Comparison of ENCODE assay signal across 21 cellular contexts in the genomic region with DNA sequence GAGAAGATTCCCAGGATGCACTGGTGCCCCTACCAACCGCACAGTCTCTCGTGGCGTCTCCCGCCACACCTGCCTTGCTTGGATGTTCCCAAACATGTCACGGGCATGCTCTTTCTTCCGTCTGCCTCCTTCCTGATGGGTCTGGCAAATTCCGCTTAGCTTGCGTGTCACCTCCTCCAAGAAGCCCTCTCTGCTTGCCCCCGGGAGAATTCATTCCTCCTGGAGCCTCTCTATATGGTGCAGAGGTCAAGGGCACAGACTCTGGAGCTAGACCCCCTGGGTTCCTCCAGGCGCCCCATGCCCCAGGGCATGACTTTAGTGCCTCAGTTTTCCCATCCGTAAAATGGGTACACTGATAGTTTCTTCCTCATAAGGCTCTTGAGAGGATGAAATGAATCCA. TPM values are rescaled to one million over a fixed set of nuclear protein-coding genes. Genes with fewer than 3 reads are reported as not detected.
DNase-seq lines count a peak whose midpoint lies in the region; ATAC-seq, FAIRE-seq and TF ChIP-seq lines count a peak whose summit lies in the region.
"Had no signal": no experiment of that assay in that cellular context is flagged by ENCODE, and none has a peak within 500 bp of the region (broad histone marks: within the 10 kb centered on the region; RNA-seq: fewer than 3 reads in every experiment).

No MANE protein-coding gene starts in this region.

- H3K27me3 ChIP-seq in CD4-positive, alpha-beta memory T cell (ENCODE audit: insufficient read depth, low read length) = no peaks in the 10 kb centered on the region

- no peak for TF ChIP-seq POLR2A in A549 (IDR thresholded peaks at IDR 0.05; ENCODE audit: low read length)

- ATAC-seq in A549 (no peak), omental fat pad (ENCODE audit: low FRiP score) (no peak)
- ATAC-seq in naive thymus-derived CD8-positive, alpha-beta T cell = no peak
- ATAC-seq in activated CD4-positive, alpha-beta T cell treated with anti-CD3 and anti-CD28 coated beads for 36 hours = no peak
- ATAC-seq: HCT116 had no signal

- no peak for TF ChIP-seq EP300 in A549 (IDR thresholded peaks at IDR 0.05)

- 87% methylated on average over 11 of the region's 11 CpGs for WGBS in A549 (ENCODE audit: missing lambda C conversion rate)

- intact Hi-C loops in CD4-positive, alpha-beta memory T cell (cut with micrococcal nuclease) = no loop called here
- intact Hi-C loops in activated CD4-positive, alpha-beta T cell treated with anti-CD3 and anti-CD28 coated beads for 36 hours (cut with DNase I, micrococcal nuclease) = no loop called here

- CTCF ChIA-PET in A549 (lab: Yijun Ruan, JAX) = no interaction called here
- CTCF ChIA-PET in CD4-positive, alpha-beta memory T cell (lab: Charles Lee; ENCODE audit: partially characterized antibody) = no interaction called here
- CTCF ChIA-PET in activated CD4-positive, alpha-beta T cell treated with anti-CD3 and anti-CD28 coated beads for 36 hours (lab: Charles Lee) = no interaction called here

- POLR2A ChIA-PET in A549 (lab: Yijun Ruan, JAX) = no interaction called here
- POLR2A ChIA-PET in CD4-positive, alpha-beta memory T cell (lab: Charles Lee; ENCODE audit: partially characterized antibody) = interaction anchor here (0.9 kb wide), 1 partner anchor 20 kb away, joined by 4 read pairs; no protein-coding TSS in a partner anchor
- POLR2A ChIA-PET in naive thymus-derived CD8-positive, alpha-beta T cell (lab: Charles Lee) = interaction anchor here (1.3 kb wide), 1 partner anchor 18 kb away, joined by 5 read pairs; no protein-coding TSS in a partner anchor
- POLR2A ChIA-PET in activated CD4-positive, alpha-beta T cell treated with anti-CD3 and anti-CD28 coated beads for 36 hours (lab: Charles Lee) = no interaction called here

- H3K9me3 ChIP-seq in A549 = no peaks in the 10 kb centered on the region
- no peaks in the 10 kb centered on the region for H3K9me3 ChIP-seq in CD4-positive, alpha-beta memory T cell (ENCODE audit: control insufficient read depth in 1 of 2, low read length in 2 of 2)

- H3K4me2 ChIP-seq in A549 = no peak overlapping the region; the same call in 2 of the 3 replicates

- peaks cover 0 to 2% (median 0%) of the 10 kb centered on the region in 8 donors for H3K9me3 Mint-ChIP-seq in CD4-positive, alpha-beta memory T cell
- H3K9me3 Mint-ChIP-seq in activated naive CD8-positive, alpha-beta T cell treated with anti-CD3 and anti-CD28 coated beads for 36 hours = no peaks in the 10 kb centered on the region
- no peaks in the 10 kb centered on the region for H3K9me3 Mint-ChIP-seq in naive thymus-derived CD8-positive, alpha-beta T cell
- no peaks in the 10 kb centered on the region for H3K9me3 Mint-ChIP-seq in activated CD4-positive, alpha-beta T cell treated with anti-CD3 and anti-CD28 coated beads for 36 hours (ENCODE audit: low read depth)
- H3K9me3 Mint-ChIP-seq: activated naive CD8-positive, alpha-beta T cell treated with anti-CD3 and anti-CD28 coated beads, Interleukin-2, amount 10 ng/mL, durations not matched to agents 7 days and 5 days; dendritic cell treated with granulocyte-macrophage colony-stimulating factor and Interleukin-4, amounts not matched to agents 40 ng/mL and 50 ng/mL, for 4 days had no signal

- H3K4me1 Mint-ChIP-seq in CD4-positive, alpha-beta memory T cell = peaks cover 37 to 86% (median 64%) of the 10 kb centered on the region in 4 donors
- H3K4me1 Mint-ChIP-seq in activated naive CD8-positive, alpha-beta T cell treated with anti-CD3 and anti-CD28 coated beads for 36 hours = peaks cover 59% of the 10 kb centered on the region
- peaks cover 43 to 88% (median 81%) of the 10 kb centered on the region in 4 donors for H3K4me1 Mint-ChIP-seq in naive thymus-derived CD8-positive, alpha-beta T cell
- peaks cover 65% of the 10 kb centered on the region for H3K4me1 Mint-ChIP-seq in activated CD4-positive, alpha-beta T cell treated with anti-CD3 and anti-CD28 coated beads for 36 hours

- peak overlapping the region; percentile 61 to 90 (median 81) for H3K27ac Mint-ChIP-seq in CD4-positive, alpha-beta memory T cell
- H3K27ac Mint-ChIP-seq in activated naive CD8-positive, alpha-beta T cell treated with anti-CD3 and anti-CD28 coated beads for 36 hours = peak overlapping the region; percentile 74
- H3K27ac Mint-ChIP-seq in naive thymus-derived CD8-positive, alpha-beta T cell = peak overlapping the region; percentile 85 to 98 (median 92)
- H3K27ac Mint-ChIP-seq in activated CD4-positive, alpha-beta T cell treated with anti-CD3 and anti-CD28 coated beads for 36 hours = no peak overlapping the region
- H3K27ac Mint-ChIP-seq: activated naive CD8-positive, alpha-beta T cell treated with anti-CD3 and anti-CD28 coated beads, Interleukin-2, amount 10 ng/mL, durations not matched to agents 7 days and 5 days; dendritic cell treated with granulocyte-macrophage colony-stimulating factor and Interleukin-4, amounts not matched to agents 40 ng/mL and 50 ng/mL, for 4 days had no signal

- FAIRE-seq in A549 (lab: Jason Lieb, UNC) = no peak
- FAIRE-seq: frontal cortex, GM12891, urothelium cell line had no signal

- peak overlapping the region in 1 of 2 experiments; percentile 32; a peak in 3 of 6 replicates for H3K27ac ChIP-seq in A549
- H3K27ac ChIP-seq in CD4-positive, alpha-beta memory T cell (ENCODE audit: low read depth, low read length) = no peak overlapping the region
- H3K27ac ChIP-seq: WERI-Rb-1 had no signal

- peaks cover 8% of the 10 kb centered on the region for H3K36me3 ChIP-seq in CD4-positive, alpha-beta memory T cell (ENCODE audit: insufficient read depth, low read length)
- H3K36me3 ChIP-seq: WERI-Rb-1 had no signal

- DNase-seq in A549 (ENCODE audit: low read depth in 1 of 2, low spot score in 1 of 2) = no peak
- no peak for DNase-seq in CD4-positive, alpha-beta memory T cell
- no peak for DNase-seq in activated naive CD8-positive, alpha-beta T cell treated with anti-CD3 and anti-CD28 coated beads for 36 hours
- no peak for DNase-seq in naive thymus-derived CD8-positive, alpha-beta T cell
- no peak for DNase-seq in NAMALWA (ENCODE audit: low spot score)
- DNase-seq in omental fat pad (ENCODE audit: low spot score) = no peak
- no peak for DNase-seq in activated CD4-positive, alpha-beta T cell treated with anti-CD3 and anti-CD28 coated beads for 36 hours
- DNase-seq: activated naive CD8-positive, alpha-beta T cell treated with anti-CD3 and anti-CD28 coated beads, Interleukin-2, amount 10 ng/mL, durations not matched to agents 7 days and 5 days; GDM1; KBM-7; mesendoderm; MV-4-11; NCI-H2029 treated with DMSO at 0.1 percent for 48 hours; NCI-H510A; nucleus accumbens; WERI-Rb-1 had no signal

- H3K36me3 Mint-ChIP-seq in CD4-positive, alpha-beta memory T cell = peaks cover 30 to 49% of the 10 kb centered on the region in 2 donors
- peaks cover 40% of the 10 kb centered on the region for H3K36me3 Mint-ChIP-seq in activated naive CD8-positive, alpha-beta T cell treated with anti-CD3 and anti-CD28 coated beads for 36 hours
- peaks cover 5 to 54% (median 20%) of the 10 kb centered on the region in 3 donors for H3K36me3 Mint-ChIP-seq in naive thymus-derived CD8-positive, alpha-beta T cell
- peaks cover 25% of the 10 kb centered on the region for H3K36me3 Mint-ChIP-seq in activated CD4-positive, alpha-beta T cell treated with anti-CD3 and anti-CD28 coated beads for 36 hours (ENCODE audit: low read depth)

- H3K4me3 ChIP-seq in A549 = no peak overlapping the region
- no peak overlapping the region for H3K4me3 ChIP-seq in CD4-positive, alpha-beta memory T cell (ENCODE audit: low read length in 2 of 2)

- H3K4me1 ChIP-seq in A549 = peaks cover 62% of the 10 kb centered on the region
- peaks cover 53% of the 10 kb centered on the region for H3K4me1 ChIP-seq in CD4-positive, alpha-beta memory T cell (ENCODE audit: insufficient read depth, low read length)

- TF ChIP-seq CTCF in A549 (IDR thresholded peaks at IDR 0.05) (no peak), omental fat pad (IDR thresholded peaks at IDR 0.05) (no peak)

- no peaks in the 10 kb centered on the region for H3K27me3 Mint-ChIP-seq in CD4-positive, alpha-beta memory T cell
- H3K27me3 Mint-ChIP-seq in activated naive CD8-positive, alpha-beta T cell treated with anti-CD3 and anti-CD28 coated beads for 36 hours = no peaks in the 10 kb centered on the region
- no peaks in the 10 kb centered on the region for H3K27me3 Mint-ChIP-seq in naive thymus-derived CD8-positive, alpha-beta T cell
- no peaks in the 10 kb centered on the region for H3K27me3 Mint-ChIP-seq in activated CD4-positive, alpha-beta T cell treated with anti-CD3 and anti-CD28 coated beads for 36 hours
- H3K27me3 Mint-ChIP-seq: activated naive CD8-positive, alpha-beta T cell treated with anti-CD3 and anti-CD28 coated beads, Interleukin-2, amount 10 ng/mL, durations not matched to agents 7 days and 5 days had no signal

- no peak for TF ChIP-seq RAD21 in A549 (conservative IDR thresholded peaks at IDR 0.05 in 1 of 2, IDR thresholded peaks at IDR 0.05 in 1 of 2)

- peak overlapping the region in 2 of 8 donors; percentile 50 to 52 for H3K4me3 Mint-ChIP-seq in CD4-positive, alpha-beta memory T cell
- no peak overlapping the region for H3K4me3 Mint-ChIP-seq in activated naive CD8-positive, alpha-beta T cell treated with anti-CD3 and anti-CD28 coated beads for 36 hours
- peak overlapping the region in 5 of 10 donors; percentile 4 to 71 (median 26) for H3K4me3 Mint-ChIP-seq in naive thymus-derived CD8-positive, alpha-beta T cell
- no peak overlapping the region for H3K4me3 Mint-ChIP-seq in activated CD4-positive, alpha-beta T cell treated with anti-CD3 and anti-CD28 coated beads for 36 hours
- H3K4me3 Mint-ChIP-seq: activated naive CD8-positive, alpha-beta T cell treated with anti-CD3 and anti-CD28 coated beads, Interleukin-2, amount 10 ng/mL, durations not matched to agents 7 days and 5 days; dendritic cell treated with granulocyte-macrophage colony-stimulating factor and Interleukin-4, amounts not matched to agents 40 ng/mL and 50 ng/mL, for 4 days had no signal

TF ChIP-seq in A549, 52 proteins besides CTCF, POLR2A, EP300 and RAD21 (continues in another document):
- peak; percentile 82 for TF ChIP-seq ZFP36 (IDR thresholded peaks at IDR 0.05; ENCODE audit: borderline replicate concordance, partially characterized antibody)

RNA-seq across cellular contexts. Expression of gene LITAF, which starts 21.1 kb away (rescaled TPM):
- 197 and 216 TPM in 2 replicates for polyA plus RNA-seq in A549 (2011; rRNA removed)
- polyA plus RNA-seq in A549 (2012; cell fraction: cytosol; rRNA removed) = 250 and 441 TPM in 2 replicates
- 173 and 229 TPM in 2 replicates for polyA plus RNA-seq in A549 (2012; cell fraction: nucleus; rRNA removed)
- polyA plus RNA-seq in A549 (2017; fragmentation: RNase III; extraction: RNeasy Plus Mini Kit Qiagen cat#74134 plus additional on column Dnase treatment) = 197 to 227 TPM (median 218 TPM) in 3 replicates
- 215 and 242 TPM in 2 replicates for polyA minus RNA-seq in A549 (2011; rRNA and poly(A)+ RNA removed)
- total RNA-seq in CD4-positive, alpha-beta memory T cell = 100 to 1,000 TPM; 155 to 157 TPM
- polyA plus RNA-seq in CD4-positive, alpha-beta memory T cell = 100 to 1,000 TPM; 343 to 496 TPM
- total RNA-seq in activated naive CD8-positive, alpha-beta T cell treated with anti-CD3 and anti-CD28 coated beads for 36 hours = 100 to 1,000 TPM; 127 to 130 TPM
- 100 to 1,000 TPM; 169 to 176 TPM for total RNA-seq in naive thymus-derived CD8-positive, alpha-beta T cell
- polyA plus RNA-seq in naive thymus-derived CD8-positive, alpha-beta T cell = 100 to 1,000 TPM; 553 to 770 (median 597) TPM
- total RNA-seq in omental fat pad = 100 to 1,000 TPM in 2 of 4 donors, 10 to 100 TPM in 2; 69.8 to 196 (median 103) TPM
- 100 to 1,000 TPM in 1 of 2 experiments, 10 to 100 TPM in 1; 99.0 to 116 TPM for total RNA-seq in activated CD4-positive, alpha-beta T cell treated with anti-CD3 and anti-CD28 coated beads for 36 hours

Comparison
In these comparisons a context has a peak if more than half of its experiments do, and no peak if none do; other contexts are left out.
1. POLR2A ChIA-PET loops: an anchor here in CD4-positive, alpha-beta memory T cell (0.9 kb wide) and naive thymus-derived CD8-positive, alpha-beta T cell (1.3 kb wide); none called in A549 and activated CD4-positive, alpha-beta T cell treated with anti-CD3 and anti-CD28 coated beads for 36 hours.